ENCODE assay signal across 9 cellular contexts in genomic region chr22:39003165-39003638, GRCh38. TPM values are rescaled to one million over a fixed set of nuclear protein-coding genes. Genes with fewer than 3 reads are reported as not detected.
DNase-seq lines count a peak whose midpoint lies in the region; ATAC-seq, FAIRE-seq and TF ChIP-seq lines count a peak whose summit lies in the region.
"Had no signal": no experiment of that assay in that cellular context is flagged by ENCODE, and none has a peak within 500 bp of the region (broad histone marks: within the 10 kb centered on the region; RNA-seq: fewer than 3 reads in every experiment).

No MANE protein-coding gene starts in this region.

- H4K20me1 ChIP-seq in endothelial cell of umbilical vein (replicated peaks; ENCODE audit: control insufficient read depth, extremely low read depth, insufficient read depth, low read length), result no peaks in the 10 kb centered on the region

- H3K9ac ChIP-seq in endothelial cell of umbilical vein (replicated peaks; ENCODE audit: extremely low read depth, insufficient read depth, low read length), result no peak overlapping the region

- no peaks in the 10 kb centered on the region for H3K36me3 ChIP-seq in endothelial cell of umbilical vein (ENCODE audit: control insufficient read depth in 2 of 2, extremely low read depth in 1 of 2, insufficient read depth in 2 of 2, low read length in 2 of 2)
- H3K36me3 ChIP-seq in mucosa of descending colon (ENCODE audit: low read depth), result no peaks in the 10 kb centered on the region

- H3K4me2 ChIP-seq in endothelial cell of umbilical vein (ENCODE audit: insufficient read depth, low read length), result no peak overlapping the region

- POLR2A ChIA-PET in endothelial cell of umbilical vein (lab: Charles Lee), result no interaction called here

- ATAC-seq in HG03045 (IDR thresholded peaks at IDR 0.05; ENCODE audit: unreplicated experiment) (peak; percentile 60), mucosa of descending colon (peak; percentile 96), HG02840 (IDR thresholded peaks at IDR 0.05; ENCODE audit: low FRiP score, unreplicated experiment) (no peak)

- TF ChIP-seq CTCF in endothelial cell of umbilical vein (IDR thresholded peaks at IDR 0.05; ENCODE audit: extremely low read depth in 1 of 2, insufficient read depth in 1 of 2, low read depth in 1 of 2, low read length in 2 of 2) (peak; percentile 67 to 72), mucosa of descending colon (IDR thresholded peaks at IDR 0.05) (peak; percentile 62)

- TF ChIP-seq POLR2A in endothelial cell of umbilical vein (IDR thresholded peaks at IDR 0.05; ENCODE audit: low read depth, low read length), result no peak

- dilution Hi-C loops in endothelial cell of umbilical vein (cut with MboI; ENCODE audit: extremely low pct_ligation_motif_present, low sequenced_read_pairs), result no loop called here

- intact Hi-C loops in endothelial cell of umbilical vein (cut with micrococcal nuclease), result loop anchor here (1.0 to 10.0 kb wide), 4 partner anchors 30 to 312 kb away; partner anchors contain the start of gene RPL3
- intact Hi-C loops in mucosa of descending colon (cut with DNase I, micrococcal nuclease), result loop anchor here (10.0 kb wide), 2 partner anchors 128 to 138 kb away; partner anchors contain the start of gene CBX6 (in 1 of the 2)

- H3K27ac ChIP-seq in endothelial cell of umbilical vein (ENCODE audit: insufficient read depth, low read depth, low read length), result no peak overlapping the region

- no peaks in the 10 kb centered on the region for H3K4me1 ChIP-seq in endothelial cell of umbilical vein (ENCODE audit: control insufficient read depth, extremely low read depth, insufficient read depth, low read length)
- H3K4me1 ChIP-seq in mucosa of descending colon (ENCODE audit: low read depth), result peaks cover 4% of the 10 kb centered on the region

- H2AFZ ChIP-seq in endothelial cell of umbilical vein (ENCODE audit: low read depth, low read length), result peak overlapping the region; percentile 77

- no peaks in the 10 kb centered on the region for H3K27me3 ChIP-seq in endothelial cell of umbilical vein (ENCODE audit: control insufficient read depth in 2 of 2, insufficient read depth in 2 of 2, low read length in 2 of 2)

- no peaks in the 10 kb centered on the region for H3K9me3 ChIP-seq in endothelial cell of umbilical vein (replicated peaks; ENCODE audit: control insufficient read depth, insufficient read depth, low read length)
- H3K9me3 ChIP-seq in mucosa of descending colon, result no peaks in the 10 kb centered on the region

- DNase-seq in GM04504 (ENCODE audit: low read depth), result peak; percentile 74
- peak; percentile 80 for DNase-seq in NOMO-1 treated with dmso at 0.1 percent for 144 hours (lab: John Stamatoyannopoulos, UW; ENCODE audit: unreplicated experiment)
- peak in 2 of 3 experiments; percentile 36 to 47 for DNase-seq in activated CD8-positive, alpha-beta memory T cell treated with anti-CD3 and anti-CD28 coated beads for 48 hours (ENCODE audit: low read depth in 2 of 3, low spot score in 2 of 3)
- DNase-seq in endothelial cell of umbilical vein (ENCODE audit: low read depth, low spot score), result peak; percentile 83
- DNase-seq in mucosa of descending colon, result peak; percentile 72 to 84 (median 73)
- peak; percentile 52 to 53 for DNase-seq in stimulated activated CD8-positive, alpha-beta memory T cell treated with anti-CD3 and anti-CD28 coated beads, Interleukin-7, amount 100 ng/mL, for 1 hour (ENCODE audit: low read depth in 2 of 2)

- FAIRE-seq in endothelial cell of umbilical vein (lab: Jason Lieb, UNC), result peak; percentile 89

- BruUV-seq in endothelial cell of umbilical vein (replicated peaks; lab: Mats Ljungman, UMichigan), result no TSS peak

- H3K4me3 ChIP-seq in endothelial cell of umbilical vein (replicated peaks in 1 of 3; ENCODE audit: insufficient read depth in 1 of 3, low read depth in 1 of 3, low read length in 3 of 3) (no peak overlapping the region), mucosa of descending colon (no peak overlapping the region)

- H3K9me1 ChIP-seq in endothelial cell of umbilical vein (replicated peaks; ENCODE audit: control insufficient read depth, extremely low read depth, insufficient read depth, low read length), result no peaks in the 10 kb centered on the region

- CTCF ChIA-PET in endothelial cell of umbilical vein (lab: Charles Lee), result interaction anchor here (0.7 to 8.1 kb wide), 29 partner anchors 10 to 950 kb away, joined by 3 to 208 read pairs (median 4); partner anchors contain the start of genes APOBEC3B and CBX6

- H3K79me2 ChIP-seq in endothelial cell of umbilical vein (ENCODE audit: control insufficient read depth, insufficient read depth, low read length), result no peaks in the 10 kb centered on the region

TF ChIP-seq in endothelial cell of umbilical vein, 7 proteins besides CTCF, POLR2A, EP300 and RAD21:
- TF ChIP-seq FOS (IDR thresholded peaks at IDR 0.05; ENCODE audit: borderline replicate concordance, insufficient read depth, low read length) (no peak), EZH2 (IDR thresholded peaks at IDR 0.05; ENCODE audit: borderline replicate concordance, low read depth, low read length, severe bottlenecking) (no peak), MYC (IDR thresholded peaks at IDR 0.05; ENCODE audit: low read depth, low read length) (no peak), MAX (IDR thresholded peaks at IDR 0.05; ENCODE audit: insufficient read depth, insufficient read length) (no peak), GATA2 (IDR thresholded peaks at IDR 0.05; ENCODE audit: insufficient read depth, insufficient read length, low read depth, low read length) (no peak), JUN (IDR thresholded peaks at IDR 0.05; ENCODE audit: borderline replicate concordance, insufficient read depth, insufficient read length, low read depth) (no peak), POLR2AphosphoS5 (IDR thresholded peaks at IDR 0.05; ENCODE audit: insufficient read depth, low read depth, low read length) (no peak)

RNA-seq across cellular contexts. Expression of gene APOBEC3C, which starts 10.9 kb away (rescaled TPM):
- total RNA-seq in endothelial cell of umbilical vein, result 10.6 and 11.2 TPM in 2 replicates
- 6.9 and 7.6 TPM in 2 replicates for polyA plus RNA-seq in endothelial cell of umbilical vein
- polyA plus RNA-seq in endothelial cell of umbilical vein (2011; cell fraction: cytosol; rRNA removed), result 6.3 and 7.0 TPM in 2 replicates
- 3.5 and 4.3 TPM in 2 replicates for polyA plus RNA-seq in endothelial cell of umbilical vein (2011; cell fraction: nucleus; rRNA removed)
- 26.5 and 28.1 TPM in 2 replicates for polyA plus RNA-seq in endothelial cell of umbilical vein (2012)
- 7.7 and 8.7 TPM in 2 replicates for polyA minus RNA-seq in endothelial cell of umbilical vein
- polyA minus RNA-seq in endothelial cell of umbilical vein (2011; cell fraction: cytosol; rRNA and poly(A)+ RNA removed), result 1.4 TPM
- 1.5 and 1.7 TPM in 2 replicates for polyA minus RNA-seq in endothelial cell of umbilical vein (2011; cell fraction: nucleus; rRNA and poly(A)+ RNA removed)
- 10 to 100 TPM; 23.1 to 30.6 (median 24.1) TPM for total RNA-seq in mucosa of descending colon

RNA-seq across cellular contexts. Expression of gene APOBEC3D, which starts 17.7 kb away (rescaled TPM):
- total RNA-seq in endothelial cell of umbilical vein (2.5 and 3.8 TPM in 2 replicates), mucosa of descending colon (1 to 10 TPM; 4.6 to 7.0 (median 6.5) TPM)
- polyA plus RNA-seq in endothelial cell of umbilical vein, result 2.0 and 2.3 TPM in 2 replicates
- 1.4 and 2.0 TPM in 2 replicates for polyA plus RNA-seq in endothelial cell of umbilical vein (2011; cell fraction: cytosol; rRNA removed)
- polyA plus RNA-seq in endothelial cell of umbilical vein (2011; cell fraction: nucleus; rRNA removed), result 5.7 and 7.1 TPM in 2 replicates
- 3.5 and 6.2 TPM in 2 replicates for polyA plus RNA-seq in endothelial cell of umbilical vein (2012)
- polyA minus RNA-seq in endothelial cell of umbilical vein, result 5.5 and 5.6 TPM in 2 replicates
- polyA minus RNA-seq in endothelial cell of umbilical vein (2011; cell fraction: cytosol; rRNA and poly(A)+ RNA removed), result not detected
- polyA minus RNA-seq in endothelial cell of umbilical vein (2011; cell fraction: nucleus; rRNA and poly(A)+ RNA removed), result 0.43 and 1.2 TPM in 2 replicates

RNA-seq across cellular contexts. Expression of gene APOBEC3B, which starts 21.1 kb away (rescaled TPM):
- total RNA-seq in endothelial cell of umbilical vein (10.3 and 13.6 TPM in 2 replicates), mucosa of descending colon (10 to 100 TPM in 2 of 3 donors, 1 to 10 TPM in 1; 8.4 to 49.5 (median 23.6) TPM)
- polyA plus RNA-seq in endothelial cell of umbilical vein, result 16.5 and 19.9 TPM in 2 replicates
- polyA plus RNA-seq in endothelial cell of umbilical vein (2011; cell fraction: cytosol; rRNA removed), result 19.6 and 23.6 TPM in 2 replicates
- polyA plus RNA-seq in endothelial cell of umbilical vein (2011; cell fraction: nucleus; rRNA removed), result 10.5 and 13.5 TPM in 2 replicates
- polyA plus RNA-seq in endothelial cell of umbilical vein (2012), result 5.6 and 15.0 TPM in 2 replicates
- 12.8 and 13.5 TPM in 2 replicates for polyA minus RNA-seq in endothelial cell of umbilical vein
- 11.3 TPM for polyA minus RNA-seq in endothelial cell of umbilical vein (2011; cell fraction: cytosol; rRNA and poly(A)+ RNA removed)
- 2.2 and 4.3 TPM in 2 replicates for polyA minus RNA-seq in endothelial cell of umbilical vein (2011; cell fraction: nucleus; rRNA and poly(A)+ RNA removed)
- total RNA-seq: temporal lobe had no signal

RNA-seq across cellular contexts. Expression of gene APOBEC3F, which starts 37.5 kb away (rescaled TPM):
- 7.2 and 10.2 TPM in 2 replicates for total RNA-seq in endothelial cell of umbilical vein
- polyA plus RNA-seq in endothelial cell of umbilical vein, result 10.6 and 11.0 TPM in 2 replicates
- 10.4 and 12.1 TPM in 2 replicates for polyA plus RNA-seq in endothelial cell of umbilical vein (2011; cell fraction: cytosol; rRNA removed)
- 5.1 and 5.9 TPM in 2 replicates for polyA plus RNA-seq in endothelial cell of umbilical vein (2011; cell fraction: nucleus; rRNA removed)
- 7.6 and 7.7 TPM in 2 replicates for polyA plus RNA-seq in endothelial cell of umbilical vein (2012)
- polyA minus RNA-seq in endothelial cell of umbilical vein, result 7.3 and 11.5 TPM in 2 replicates
- polyA minus RNA-seq in endothelial cell of umbilical vein (2011; cell fraction: cytosol; rRNA and poly(A)+ RNA removed), result not detected
- polyA minus RNA-seq in endothelial cell of umbilical vein (2011; cell fraction: nucleus; rRNA and poly(A)+ RNA removed), result 4.2 and 5.6 TPM in 2 replicates
- 10 to 100 TPM in 1 of 3 donors, 1 to 10 TPM in 2; 7.4 to 14.1 (median 8.8) TPM for total RNA-seq in mucosa of descending colon

RNA-seq across cellular contexts. Expression of gene APOBEC3A, which starts 45.8 kb away (rescaled TPM):
- not detected in 2 replicates for total RNA-seq in endothelial cell of umbilical vein
- not detected in 2 replicates for polyA plus RNA-seq in endothelial cell of umbilical vein
- polyA plus RNA-seq in endothelial cell of umbilical vein (2011; cell fraction: cytosol; rRNA removed), result not detected in 2 replicates
- not detected in 2 replicates for polyA plus RNA-seq in endothelial cell of umbilical vein (2011; cell fraction: nucleus; rRNA removed)
- not detected in 2 replicates for polyA plus RNA-seq in endothelial cell of umbilical vein (2012)
- polyA minus RNA-seq in endothelial cell of umbilical vein, result not detected in 2 replicates
- polyA minus RNA-seq in endothelial cell of umbilical vein (2011; cell fraction: cytosol; rRNA and poly(A)+ RNA removed), result not detected
- not detected in 2 replicates for polyA minus RNA-seq in endothelial cell of umbilical vein (2011; cell fraction: nucleus; rRNA and poly(A)+ RNA removed)
- 10 to 100 TPM in 1 of 3 donors, 1 to 10 TPM in 1, under 1 TPM in 1; 0.92 to 23.6 (median 2.5) TPM for total RNA-seq in mucosa of descending colon
